Comparison of ENCODE assay signal across 12 cellular contexts in genomic region chr18:79355433-79356335, GRCh38. TPM values are rescaled to one million over a fixed set of nuclear protein-coding genes. Genes with fewer than 3 reads are reported as not detected.
A peak's percentile ranks its signal among the peaks of the same experiment; 100 is the strongest.
DNase-seq lines count a peak whose midpoint lies in the region; ATAC-seq and TF ChIP-seq lines count a peak whose summit lies in the region.
"Had no signal": no experiment of that assay in that cellular context is flagged by ENCODE, and none has a peak within 500 bp of the region (broad histone marks: within the 10 kb centered on the region; RNA-seq: fewer than 3 reads in every experiment).

No MANE protein-coding gene starts in this region.

- H3K27me3 ChIP-seq in suprapubic skin = no peaks in the 10 kb centered on the region
- H3K27me3 ChIP-seq: heart left ventricle, tibial artery had no signal

- WGBS in suprapubic skin = 87% methylated on average over 26 of the region's 26 CpGs

- no peak overlapping the region for H3K27ac ChIP-seq in suprapubic skin
- H3K27ac ChIP-seq: heart left ventricle, tibial artery had no signal

- DNase-seq in endothelial cell (ENCODE audit: low spot score) = no peak
- DNase-seq in hepatic stellate cell (ENCODE audit: low spot score) = no peak
- no peak for DNase-seq in cerebellar cortex (ENCODE audit: low spot score)
- no peak for DNase-seq in head of caudate nucleus
- no peak for DNase-seq in suprapubic skin (ENCODE audit: low spot score in 2 of 2)
- DNase-seq: heart left ventricle, NCI-H1694, T1000, tibial artery had no signal

- peaks cover 13% of the 10 kb centered on the region for H3K36me3 Mint-ChIP-seq in endothelial cell (ENCODE audit: low read depth, unreplicated experiment)

- H3K9me3 Mint-ChIP-seq in endothelial cell (ENCODE audit: unreplicated experiment) = no peaks in the 10 kb centered on the region

- H3K9me3 ChIP-seq in suprapubic skin = no peaks in the 10 kb centered on the region
- H3K9me3 ChIP-seq: heart left ventricle, tibial artery had no signal

- TF ChIP-seq POLR2A in suprapubic skin (IDR thresholded peaks at IDR 0.05) = no peak

- TF ChIP-seq EP300 in suprapubic skin (IDR thresholded peaks at IDR 0.05) = no peak

- intact Hi-C loops in head of caudate nucleus (cut with DNase I) = no loop called here

- no peak for TF ChIP-seq CTCF in endothelial cell (IDR thresholded peaks at IDR 0.05; ENCODE audit: unreplicated experiment)
- no peak for TF ChIP-seq CTCF in suprapubic skin (IDR thresholded peaks at IDR 0.05)

- peak; percentile 19 for ATAC-seq in GM18861 (IDR thresholded peaks at IDR 0.05; ENCODE audit: unreplicated experiment)
- peak; percentile 44 for ATAC-seq in GM21515 (IDR thresholded peaks at IDR 0.05; ENCODE audit: unreplicated experiment)
- peak; percentile 45 for ATAC-seq in HG03095 (IDR thresholded peaks at IDR 0.05; ENCODE audit: unreplicated experiment)

- no peak overlapping the region for H3K27ac Mint-ChIP-seq in endothelial cell (ENCODE audit: unreplicated experiment)

- H3K4me3 Mint-ChIP-seq in endothelial cell (ENCODE audit: unreplicated experiment) = peak overlapping the region; percentile 54

- peaks cover 16% of the 10 kb centered on the region for H3K27me3 Mint-ChIP-seq in endothelial cell (ENCODE audit: unreplicated experiment)

- no peaks in the 10 kb centered on the region for H3K4me1 Mint-ChIP-seq in endothelial cell (ENCODE audit: unreplicated experiment)

- peaks cover 41% of the 10 kb centered on the region for H3K36me3 ChIP-seq in suprapubic skin

- H3K4me1 ChIP-seq in suprapubic skin = no peaks in the 10 kb centered on the region
- H3K4me1 ChIP-seq: heart left ventricle, tibial artery had no signal

- H3K4me3 ChIP-seq in suprapubic skin = no peak overlapping the region
- H3K4me3 ChIP-seq: heart left ventricle, tibial artery had no signal

RNA-seq across cellular contexts. Expression of gene NFATC1, which starts 40.0 kb away (rescaled TPM):
- total RNA-seq in endothelial cell (ENCODE audit: unreplicated experiment) (40.6 TPM), suprapubic skin (10 to 100 TPM; 13.9 to 24.3 (median 16.7) TPM)
